In the genomic region with DNA sequence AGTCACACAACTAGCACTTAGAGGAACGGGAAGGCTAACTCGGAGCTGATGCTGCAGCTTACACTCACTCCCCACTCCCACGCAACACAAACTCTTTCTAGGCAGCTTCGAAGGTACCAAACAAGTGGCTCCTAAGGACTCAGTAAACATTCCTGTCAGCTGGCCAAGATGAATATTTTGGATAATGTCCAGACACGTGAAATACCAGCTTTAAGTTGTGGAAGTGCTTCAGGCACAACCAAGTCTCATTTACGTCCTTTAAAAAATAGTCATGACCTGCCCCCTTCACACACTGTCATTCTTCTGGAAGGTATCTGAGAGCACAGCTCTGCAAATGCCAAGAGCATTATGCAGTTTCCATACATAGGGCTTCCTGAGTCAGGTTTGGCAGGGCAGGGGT, we compare ENCODE assay signal across 15 cellular contexts.
A peak's percentile ranks its signal among the peaks of the same experiment; 100 is the strongest.
DNase-seq lines count a peak whose midpoint lies in the region; ATAC-seq and TF ChIP-seq lines count a peak whose summit lies in the region.
"Had no signal": no experiment of that assay in that cellular context is flagged by ENCODE, and none has a peak within 500 bp of the region (broad histone marks: within the 10 kb centered on the region; RNA-seq: fewer than 3 reads in every experiment).

No MANE protein-coding gene starts in this region.

- H3K27ac ChIP-seq in right atrium auricular region (no peak overlapping the region), foreskin keratinocyte (no peak overlapping the region)
- H3K27ac ChIP-seq: 22Rv1 had no signal

- no peaks in the 10 kb centered on the region for H3K36me3 ChIP-seq in right atrium auricular region

- H3K4me3 ChIP-seq in right atrium auricular region: no peak overlapping the region

- peak overlapping the region; percentile 14 for H3K27ac Mint-ChIP-seq in type B pancreatic cell
- H3K27ac Mint-ChIP-seq: nephron had no signal

- H3K36me3 Mint-ChIP-seq in type B pancreatic cell: no peaks in the 10 kb centered on the region

- peaks cover 27% of the 10 kb centered on the region for H3K27me3 Mint-ChIP-seq in type B pancreatic cell

- H3K27me3 ChIP-seq in right atrium auricular region (no peaks in the 10 kb centered on the region), foreskin keratinocyte (no peaks in the 10 kb centered on the region)

- DNase-seq in NCI-H1092 treated with DMSO at 0.1 percent for 48 hours (lab: John Stamatoyannopoulos, UW) (peak; percentile 12), NCI-H1092 (lab: John Stamatoyannopoulos, UW) (no peak), Right ventricle myocardium superior (no peak), right atrium auricular region (ENCODE audit: low spot score) (no peak), foreskin keratinocyte (peak; percentile 32 to 81), type B pancreatic cell (ENCODE audit: extremely low spot score, unreplicated experiment) (no peak), HPDE6-E6E7 (ENCODE audit: extremely low spot score) (no peak)
- DNase-seq: activated CD4-positive, alpha-beta T cell treated with anti-CD3 and anti-CD28 coated beads, Interleukin-2, amount 50 U/mL, for 48 hours; GF-D8; left colon; NCI-H446 treated with DMSO at 0.1 percent for 48 hours had no signal

- H3K4me1 ChIP-seq in right atrium auricular region: no peaks in the 10 kb centered on the region
- peaks cover 10% of the 10 kb centered on the region for H3K4me1 ChIP-seq in foreskin keratinocyte

- peaks cover 8% of the 10 kb centered on the region for H3K4me1 Mint-ChIP-seq in type B pancreatic cell (ENCODE audit: unreplicated experiment)

- TF ChIP-seq CTCF in right atrium auricular region (IDR thresholded peaks at IDR 0.05): no peak
- TF ChIP-seq CTCF in foreskin keratinocyte (conservative IDR thresholded peaks at IDR 0.05): no peak
- no peak for TF ChIP-seq CTCF in type B pancreatic cell (conservative IDR thresholded peaks at IDR 0.05)

- peak; percentile 80 for ATAC-seq in Right ventricle myocardium superior (ENCODE audit: poor library complexity)
- ATAC-seq in foreskin keratinocyte: peak; percentile 71
- ATAC-seq in GM18505 (IDR thresholded peaks at IDR 0.05; ENCODE audit: unreplicated experiment): no peak
- ATAC-seq: left colon, Panc1 had no signal

- H3K9me3 Mint-ChIP-seq in type B pancreatic cell: peaks cover 3% of the 10 kb centered on the region

- no peak overlapping the region for H3K4me3 Mint-ChIP-seq in type B pancreatic cell
- H3K4me3 Mint-ChIP-seq: nephron had no signal

- intact Hi-C loops in Right ventricle myocardium superior (cut with DNase I): no loop called here

- H3K9me3 ChIP-seq in right atrium auricular region: peaks cover 0 to 7% of the 10 kb centered on the region in 2 donors

- TF ChIP-seq POLR2A in GM18505 (IDR thresholded peaks at IDR 0.05; ENCODE audit: borderline replicate concordance, extremely low read depth, insufficient read depth, insufficient read length): no peak

Comparison
In these comparisons a context has a peak if more than half of its experiments do, and no peak if none do; other contexts are left out.
1. DNase-seq: peak in NCI-H1092 treated with DMSO at 0.1 percent for 48 hours (single experiment) and foreskin keratinocyte (2 of 2); none in NCI-H1092 (single experiment), Right ventricle myocardium superior (single experiment), right atrium auricular region (single experiment), type B pancreatic cell (single experiment) and HPDE6-E6E7 (single experiment).